In genomic region chr7:12727455-12728191, GRCh38 we compare ENCODE assay signal across 16 cellular contexts. TPM values are rescaled to one million over a fixed set of nuclear protein-coding genes. Genes with fewer than 3 reads are reported as not detected.
A peak's percentile ranks its signal among the peaks of the same experiment; 100 is the strongest.
DNase-seq lines count a peak whose midpoint lies in the region; TF ChIP-seq lines count a peak whose summit lies in the region.
"Had no signal": no experiment of that assay in that cellular context is flagged by ENCODE, and none has a peak within 500 bp of the region (broad histone marks: within the 10 kb centered on the region; RNA-seq: fewer than 3 reads in every experiment).

No MANE protein-coding gene starts in this region.

- no peak for TF ChIP-seq CTCF in esophagus squamous epithelium (IDR thresholded peaks at IDR 0.05)

- peaks cover 7 to 44% (median 12%) of the 10 kb centered on the region in 3 donors for H3K4me1 ChIP-seq in esophagus squamous epithelium
- H3K4me1 ChIP-seq: BE2C had no signal

- H3K27me3 ChIP-seq in esophagus squamous epithelium, result no peaks in the 10 kb centered on the region
- H3K27me3 ChIP-seq: BE2C, sigmoid colon, tibial artery had no signal

- no peak for TF ChIP-seq POLR2A in esophagus squamous epithelium (IDR thresholded peaks at IDR 0.05)

- no peaks in the 10 kb centered on the region for H3K9me3 ChIP-seq in esophagus squamous epithelium
- H3K9me3 ChIP-seq: BE2C, sigmoid colon, tibial artery had no signal

- 66 to 73% methylated on average over 8 of the region's 8 CpGs for WGBS in esophagus squamous epithelium, 2 donors

- intact Hi-C loops in esophagus squamous epithelium (cut with DNase I), result no loop called here

- H3K27ac ChIP-seq in esophagus squamous epithelium, result peak overlapping the region in 3 of 4 donors; percentile 8 to 32 (median 10)
- H3K27ac ChIP-seq: sigmoid colon, tibial artery had no signal

- no peaks in the 10 kb centered on the region for H3K36me3 ChIP-seq in esophagus squamous epithelium
- H3K36me3 ChIP-seq: BE2C, sigmoid colon, tibial artery had no signal

- DNase-seq in RPMI7951 (ENCODE audit: low read depth) (peak; percentile 16), esophagus squamous epithelium (lab: John Stamatoyannopoulos, UW) (no peak), myocyte (ENCODE audit: low read depth) (peak; percentile 60), GDM1 (lab: John Stamatoyannopoulos, UW) (no peak), NCI-H2029 treated with DMSO at 0.1 percent for 48 hours (lab: John Stamatoyannopoulos, UW) (no peak), NCI-H2196 treated with DMSO at 0.1 percent for 48 hours (lab: John Stamatoyannopoulos, UW; ENCODE audit: unreplicated experiment) (no peak), retina (no peak)
- DNase-seq: activated CD4-positive, alpha-beta T cell treated with anti-CD3 and anti-CD28 coated beads for 36 hours; activated naive CD8-positive, alpha-beta T cell treated with anti-CD3 and anti-CD28 coated beads, Interleukin-2, amount 50 U/mL, for 24 hours; BE2C; Calu3; NCI-H187; sigmoid colon; stimulated activated CD4-positive, alpha-beta T cell treated with anti-CD3 and anti-CD28 coated beads, Interleukin-1b, Interleukin-23, amount 100 ng/mL, for 48 hours; stimulated activated naive CD4-positive, alpha-beta T cell; tibial artery had no signal

- H3K4me3 ChIP-seq in esophagus squamous epithelium, result no peak overlapping the region
- H3K4me3 ChIP-seq: sigmoid colon, tibial artery had no signal

RNA-seq across cellular contexts. Expression of gene ARL4A, which starts 40.2 kb away (rescaled TPM):
- 37.9 and 39.9 TPM in 2 replicates for total RNA-seq in RPMI7951 (2014; rRNA removed; shearing (Covaris generic))
- total RNA-seq in esophagus squamous epithelium (100 to 1,000 TPM in 1 of 4 donors, 10 to 100 TPM in 3; 40.5 to 102 (median 48.5) TPM), myocyte (19.2 and 38.4 TPM in 2 replicates)
- polyA plus RNA-seq in myocyte (2012), result 26.8 TPM

Comparison
In these comparisons a context has a peak if more than half of its experiments do, and no peak if none do; other contexts are left out.
1. DNase-seq: peak in RPMI7951 (single experiment) and myocyte (single experiment); none in esophagus squamous epithelium (single experiment), GDM1 (single experiment), NCI-H2029 treated with DMSO at 0.1 percent for 48 hours (single experiment), NCI-H2196 treated with DMSO at 0.1 percent for 48 hours (single experiment) and retina (single experiment).